Comparison of ENCODE assay signal across 16 cellular contexts in the genomic region with DNA sequence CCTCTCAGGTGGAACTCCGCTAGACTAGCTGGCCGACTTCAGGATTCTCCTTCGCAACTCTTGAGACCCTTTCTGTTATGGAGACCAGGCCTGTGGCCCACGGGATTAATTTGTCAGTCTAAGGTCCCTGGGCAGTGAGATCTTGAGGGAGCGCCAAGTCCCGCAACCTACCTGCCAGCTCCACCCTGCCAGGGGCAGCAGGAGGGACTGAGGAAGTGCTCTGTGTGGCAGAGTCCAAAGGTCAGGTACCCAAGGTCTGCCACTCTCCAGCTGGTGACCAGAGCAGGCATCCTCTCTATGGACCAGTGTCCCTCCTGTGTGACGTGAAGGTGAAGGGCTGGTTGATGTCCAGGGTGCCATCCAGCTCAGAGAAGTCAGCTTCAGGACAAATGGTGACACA. TPM values are rescaled to one million over a fixed set of nuclear protein-coding genes. Genes with fewer than 3 reads are reported as not detected.
DNase-seq lines count a peak whose midpoint lies in the region; ATAC-seq and TF ChIP-seq lines count a peak whose summit lies in the region.
"Had no signal": no experiment of that assay in that cellular context is flagged by ENCODE, and none has a peak within 500 bp of the region (broad histone marks: within the 10 kb centered on the region; RNA-seq: fewer than 3 reads in every experiment).

No MANE protein-coding gene starts in this region.

- TF ChIP-seq POLR2A in transverse colon (IDR thresholded peaks at IDR 0.05): no peak

- H3K4me3 ChIP-seq in colonic mucosa (no peak overlapping the region), transverse colon (no peak overlapping the region), lower lobe of right lung (no peak overlapping the region)
- H3K4me3 ChIP-seq: GM23248 had no signal

- H3K4me1 Mint-ChIP-seq in neural crest cell: peaks cover 5% of the 10 kb centered on the region

- TF ChIP-seq EP300 in transverse colon (IDR thresholded peaks at IDR 0.05; ENCODE audit: low read depth): no peak

- no peaks in the 10 kb centered on the region for H3K9me3 ChIP-seq in colonic mucosa
- H3K9me3 ChIP-seq in transverse colon: no peaks in the 10 kb centered on the region
- no peaks in the 10 kb centered on the region for H3K9me3 ChIP-seq in lower lobe of right lung

- no peak for TF ChIP-seq CTCF in colonic mucosa (IDR thresholded peaks at IDR 0.05)
- no peak for TF ChIP-seq CTCF in neural crest cell (conservative IDR thresholded peaks at IDR 0.05)
- no peak for TF ChIP-seq CTCF in transverse colon (IDR thresholded peaks at IDR 0.05)
- TF ChIP-seq CTCF in lower lobe of right lung (IDR thresholded peaks at IDR 0.05): no peak

- no peaks in the 10 kb centered on the region for H3K36me3 Mint-ChIP-seq in neural crest cell (ENCODE audit: low read depth)

- H3K4me1 ChIP-seq in colonic mucosa (peaks cover 3% of the 10 kb centered on the region), transverse colon (peaks cover 0 to 5% (median 5%) of the 10 kb centered on the region in 4 donors), lower lobe of right lung (peaks cover 5% of the 10 kb centered on the region)

- peaks cover 3% of the 10 kb centered on the region for H3K27me3 Mint-ChIP-seq in neural crest cell (ENCODE audit: low read depth)

- 94 to 100% methylated on average over 2 to 6 of the region's 7 CpGs for WGBS in transverse colon (ENCODE audit: low coverage in 1 of 2), 2 donors

- no peak overlapping the region for H3K4me3 Mint-ChIP-seq in neural crest cell
- H3K4me3 Mint-ChIP-seq: B cell; CD4-positive, alpha-beta T cell had no signal

- H3K9ac ChIP-seq in colonic mucosa (ENCODE audit: low read depth in 2 of 2, low read length in 2 of 2): no peak overlapping the region
- H3K9ac ChIP-seq: GM23248 had no signal

- H3K27ac ChIP-seq in colonic mucosa (no peak overlapping the region), transverse colon (no peak overlapping the region), lower lobe of right lung (no peak overlapping the region)
- H3K27ac ChIP-seq: GM23248 had no signal

- peak; percentile 7 for DNase-seq in DMS53 treated with DMSO at 0.1 percent for 48 hours (lab: John Stamatoyannopoulos, UW; ENCODE audit: unreplicated experiment)
- DNase-seq in colonic mucosa: peak; percentile 47
- no peak for DNase-seq in neural crest cell (ENCODE audit: low read depth, low spot score)
- peak; percentile 19 for DNase-seq in transverse colon
- DNase-seq in lower lobe of right lung: no peak
- DNase-seq in stimulated activated naive CD4-positive, alpha-beta T cell treated with Interleukin-2 at 50 U/mL for 16 hours (lab: John Stamatoyannopoulos, UW): no peak
- DNase-seq in GF-D8 (lab: John Stamatoyannopoulos, UW): no peak
- DNase-seq: C1 segment of cervical spinal cord; CD4-positive, alpha-beta T cell; DND-41; GDM1; GM23248; H7 had no signal

- no peaks in the 10 kb centered on the region for H3K9me3 Mint-ChIP-seq in neural crest cell
- H3K9me3 Mint-ChIP-seq: CD4-positive, alpha-beta T cell had no signal

- intact Hi-C loops in colonic mucosa (cut with DNase I): no loop called here
- intact Hi-C loops in transverse colon (cut with DNase I; ENCODE audit: low total_unique reads): no loop called here
- intact Hi-C loops in lower lobe of right lung (cut with DNase I): no loop called here

- no peak for ATAC-seq in lower lobe of right lung
- ATAC-seq: HepG2 had no signal

- H3K27me3 ChIP-seq in colonic mucosa (no peaks in the 10 kb centered on the region), transverse colon (peaks cover 15% of the 10 kb centered on the region), lower lobe of right lung (ENCODE audit: low read depth) (peaks cover 46% of the 10 kb centered on the region)

- in situ Hi-C loops in transverse colon (cut with MboI; ENCODE audit: low pct_ligation_motif_present in 1 of 4, low pct_unique_long_range_greater_than_20kb in 1 of 4, low sequenced_read_pairs in 3 of 4): no loop called here

- peak overlapping the region; percentile 38 for H3K27ac Mint-ChIP-seq in neural crest cell (ENCODE audit: unreplicated experiment)
- H3K27ac Mint-ChIP-seq: B cell; CD4-positive, alpha-beta T cell had no signal

- no peaks in the 10 kb centered on the region for H3K36me3 ChIP-seq in colonic mucosa
- no peaks in the 10 kb centered on the region for H3K36me3 ChIP-seq in transverse colon
- H3K36me3 ChIP-seq in lower lobe of right lung: no peaks in the 10 kb centered on the region

RNA-seq across cellular contexts. Expression of a gene that starts 4.3 kb away (rescaled TPM):
- not detected for total RNA-seq in colonic mucosa
- total RNA-seq in neural crest cell: not detected in 2 replicates
- total RNA-seq in transverse colon: not detected
- not detected for total RNA-seq in lower lobe of right lung
- total RNA-seq: B cell; CD4-positive, alpha-beta T cell; GM23248; H7; HepG2; HT1080 had no signal

RNA-seq across cellular contexts. Expression of a gene that starts 45.7 kb away (rescaled TPM):
- 10 to 100 TPM; 44.5 to 82.5 TPM for total RNA-seq in colonic mucosa
- total RNA-seq in neural crest cell: 3.0 and 3.3 TPM in 2 replicates
- total RNA-seq in transverse colon: 10 to 100 TPM; 15.9 to 52.7 (median 23.6) TPM
- 0.97 TPM for total RNA-seq in lower lobe of right lung
- total RNA-seq: B cell; CD4-positive, alpha-beta T cell had no signal

Comparison
In these comparisons a context has a peak if more than half of its experiments do, and no peak if none do; other contexts are left out.
1. DNase-seq: peak in DMS53 treated with DMSO at 0.1 percent for 48 hours (single experiment), colonic mucosa (single experiment) and transverse colon (single experiment); none in neural crest cell (single experiment), lower lobe of right lung (single experiment), stimulated activated naive CD4-positive, alpha-beta T cell treated with Interleukin-2 at 50 U/mL for 16 hours (single experiment) and GF-D8 (single experiment).